13 cellular contexts compared by ENCODE assay signal in genomic region chr7:33072471-33072870, GRCh38. TPM values are rescaled to one million over a fixed set of nuclear protein-coding genes. Genes with fewer than 3 reads are reported as not detected.
A peak's percentile ranks its signal among the peaks of the same experiment; 100 is the strongest.
DNase-seq lines count a peak whose midpoint lies in the region; ATAC-seq and TF ChIP-seq lines count a peak whose summit lies in the region.
"Had no signal": no experiment of that assay in that cellular context is flagged by ENCODE, and none has a peak within 500 bp of the region (broad histone marks: within the 10 kb centered on the region; RNA-seq: fewer than 3 reads in every experiment).

No MANE protein-coding gene starts in this region.

- no peaks in the 10 kb centered on the region for H3K9me2 ChIP-seq in Karpas-422 (replicated peaks; ENCODE audit: insufficient read depth, low read length)

- no peaks in the 10 kb centered on the region for H3K4me1 ChIP-seq in Karpas-422 (ENCODE audit: low read length)

- H2AFZ ChIP-seq in Karpas-422 (ENCODE audit: low read length), result no peak overlapping the region

- H3K4me3 ChIP-seq in epithelial cell of esophagus (ENCODE audit: low read length), result no peak overlapping the region
- no peak overlapping the region for H3K4me3 ChIP-seq in Karpas-422 (ENCODE audit: low read length)

- ATAC-seq in HG03457 (IDR thresholded peaks at IDR 0.05; ENCODE audit: unreplicated experiment) (no peak), HG03439 (IDR thresholded peaks at IDR 0.05; ENCODE audit: unreplicated experiment) (no peak)
- ATAC-seq: activated CD8-positive, alpha-beta T cell treated with anti-CD3 and anti-CD28 coated beads for 36 hours; T-helper 17 cell had no signal

- peaks cover 4% of the 10 kb centered on the region; the same call in 1 of the 2 replicates for H3K27me3 ChIP-seq in Karpas-422 (ENCODE audit: low read length)

- no peak for TF ChIP-seq CTCF in epithelial cell of esophagus (IDR thresholded peaks at IDR 0.05; ENCODE audit: insufficient read depth, low read depth, low read length, missing control alignments)

- no peak overlapping the region for H3K4me2 ChIP-seq in Karpas-422 (ENCODE audit: low read depth, low read length, poor library complexity, severe bottlenecking)

- no peak overlapping the region for H3K27ac ChIP-seq in Karpas-422 (ENCODE audit: low read length)

- no peaks in the 10 kb centered on the region for H4K20me1 ChIP-seq in Karpas-422 (ENCODE audit: insufficient read depth, low read depth, low read length)

- DNase-seq in ELR (ENCODE audit: low read depth) (peak; percentile 79), RKO (ENCODE audit: low spot score) (peak; percentile 66), epithelial cell of esophagus (ENCODE audit: low read depth) (peak; percentile 38), myocyte (ENCODE audit: low read depth) (peak; percentile 86), NCI-H1436 (lab: John Stamatoyannopoulos, UW) (no peak), Karpas-422 (no peak)
- DNase-seq: activated CD8-positive, alpha-beta T cell treated with anti-CD3 and anti-CD28 coated beads for 36 hours; COR-L47; naive B cell; NCI-H1436 treated with DMSO at 0.1 percent for 48 hours; T-helper 17 cell had no signal

- H3K9me3 ChIP-seq in Karpas-422 (ENCODE audit: low read length), result 0 out of 2 replicates have a peak, but pooled peaks cover 6% of the 10 kb centered on the region

- no peaks in the 10 kb centered on the region for H3K36me3 ChIP-seq in Karpas-422 (ENCODE audit: insufficient read depth, low read length)

- no peak overlapping the region for H3K9ac ChIP-seq in Karpas-422 (ENCODE audit: low read length)

- no peaks in the 10 kb centered on the region for H3K79me2 ChIP-seq in Karpas-422 (ENCODE audit: low read length)

RNA-seq across cellular contexts. Expression of gene NT5C3A, which starts 9.9 kb away (rescaled TPM):
- total RNA-seq in myocyte, result 26.3 and 32.4 TPM in 2 replicates
- 15.9 TPM for polyA plus RNA-seq in myocyte (2012)
- 27.1 and 48.7 TPM in 2 replicates for total RNA-seq in Karpas-422 (2014; rRNA removed; shearing (Covaris generic); ENCODE audit: low replicate concordance)

RNA-seq across cellular contexts. Expression of gene RP9, which starts 36.7 kb away (rescaled TPM):
- 12.0 and 24.4 TPM in 2 replicates for total RNA-seq in myocyte
- 34.2 TPM for polyA plus RNA-seq in myocyte (2012)
- 10.3 and 12.6 TPM in 2 replicates for total RNA-seq in Karpas-422 (2014; rRNA removed; shearing (Covaris generic); ENCODE audit: low replicate concordance)

RNA-seq across cellular contexts. Expression of gene BBS9, which starts 56.9 kb away (rescaled TPM):
- total RNA-seq in myocyte, result 16.2 and 17.7 TPM in 2 replicates
- 10.9 TPM for polyA plus RNA-seq in myocyte (2012)
- total RNA-seq in Karpas-422 (2014; rRNA removed; shearing (Covaris generic); ENCODE audit: low replicate concordance), result 10.4 and 13.0 TPM in 2 replicates

Comparison
In these comparisons a context has a peak if more than half of its experiments do, and no peak if none do; other contexts are left out.
1. DNase-seq: peak in ELR (single experiment), RKO (single experiment), epithelial cell of esophagus (single experiment) and myocyte (single experiment); none in NCI-H1436 (single experiment) and Karpas-422 (single experiment).